Comparison of ENCODE assay signal across 28 cellular contexts in the genomic region with DNA sequence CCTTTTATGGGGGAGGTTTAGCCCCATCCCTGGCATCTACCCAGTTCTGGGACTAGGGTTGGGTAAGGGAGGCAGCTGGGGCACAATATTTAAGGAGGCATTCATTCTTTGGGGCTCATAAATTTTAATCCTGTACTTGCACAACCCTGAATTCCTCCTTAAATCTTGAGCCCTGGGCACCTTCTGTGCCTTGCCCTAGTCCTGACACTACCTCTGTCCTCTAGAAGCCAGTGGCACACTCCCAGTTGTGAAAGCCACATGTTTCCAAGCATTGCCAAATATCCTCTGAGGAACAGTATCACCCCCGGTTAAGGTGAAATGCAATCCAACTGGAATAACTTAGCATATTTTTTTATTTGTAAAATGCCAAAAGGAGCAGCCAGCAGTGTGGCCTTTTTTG. TPM values are rescaled to one million over a fixed set of nuclear protein-coding genes. Genes with fewer than 3 reads are reported as not detected.
DNase-seq lines count a peak whose midpoint lies in the region; ATAC-seq and TF ChIP-seq lines count a peak whose summit lies in the region.
"Had no signal": no experiment of that assay in that cellular context is flagged by ENCODE, and none has a peak within 500 bp of the region (broad histone marks: within the 10 kb centered on the region; RNA-seq: fewer than 3 reads in every experiment).

No MANE protein-coding gene starts in this region.

- H3K9ac ChIP-seq in mammary epithelial cell (ENCODE audit: insufficient read depth, low read length) = no peak overlapping the region

- POLR2A ChIA-PET in MCF 10A (lab: Yijun Ruan, JAX) = interaction anchor here (1.0 to 3.3 kb wide), 8 partner anchors 10 to 296 kb away, joined by 3 to 21 read pairs (median 4); partner anchors contain the start of gene SLC16A7

- WGBS in mammary epithelial cell (ENCODE audit: low coverage, missing lambda C conversion rate) = 0% methylated on average over 1 of the region's 1 CpG
- 70 to 71% methylated on average over 1 of the region's 1 CpG for WGBS in tibial nerve, 2 donors

- CTCF ChIA-PET in MCF 10A (lab: Yijun Ruan, JAX) (interaction anchor here (0.9 to 1.0 kb wide), 2 partner anchors 18 to 203 kb away, joined by 3 to 5 read pairs; no protein-coding TSS in a partner anchor), mammary epithelial cell (lab: Charles Lee; ENCODE audit: low non-redundant PET) (no interaction called here)

- H3K36me3 ChIP-seq in mammary epithelial cell (ENCODE audit: insufficient read depth, low read length) (no peaks in the 10 kb centered on the region), tibial nerve (no peaks in the 10 kb centered on the region)
- H3K36me3 ChIP-seq: esophagus muscularis mucosa, upper lobe of left lung had no signal

- intact Hi-C loops in MCF 10A (cut with micrococcal nuclease) (no loop called here), mammary epithelial cell (cut with micrococcal nuclease) (no loop called here), left ventricle myocardium superior (cut with micrococcal nuclease) (no loop called here)

- no peaks in the 10 kb centered on the region for H3K27me3 Mint-ChIP-seq in MCF 10A (ENCODE audit: insufficient read depth, unreplicated experiment)
- H3K27me3 Mint-ChIP-seq: activated CD4-positive, alpha-beta memory T cell treated with anti-CD3 and anti-CD28 coated beads for 36 hours; brain; CD4-positive, alpha-beta T cell; naive thymus-derived CD4-positive, alpha-beta T cell; progenitor cell of endocrine pancreas had no signal

- H3K79me2 ChIP-seq in mammary epithelial cell (ENCODE audit: insufficient read depth, low read length) = no peaks in the 10 kb centered on the region

- no peaks in the 10 kb centered on the region for H3K36me3 Mint-ChIP-seq in MCF 10A (ENCODE audit: insufficient read depth, unreplicated experiment)
- H3K36me3 Mint-ChIP-seq: brain, mesothelial cell of epicardium had no signal

- in situ Hi-C loops in mammary epithelial cell (cut with MboI; ENCODE audit: low sequenced_read_pairs in 2 of 2) = no loop called here

- DNase-seq in MCF 10A (ENCODE audit: unreplicated experiment) (peak; percentile 94), mammary epithelial cell (no peak), left ventricle myocardium superior (no peak), tibial nerve (ENCODE audit: low spot score in 2 of 2) (peak; percentile 15 to 40), NCI-H1048 (lab: John Stamatoyannopoulos, UW) (no peak), occipital lobe (lab: John Stamatoyannopoulos, UW) (no peak)
- DNase-seq: activated CD4-positive, alpha-beta memory T cell treated with anti-CD3 and anti-CD28 coated beads for 36 hours; activated CD4-positive, alpha-beta T cell treated with anti-CD3 and anti-CD28 coated beads for 1 hour; activated naive CD4-positive, alpha-beta T cell; amniotic stem cell; CD4-positive, alpha-beta T cell; cerebellar nuclear complex; naive thymus-derived CD4-positive, alpha-beta T cell; NCI-H1417; NCI-H2107; NCI-H748 treated with DMSO at 0.1 percent for 48 hours; SIG-M5; stimulated activated CD4-positive, alpha-beta T cell treated with anti-CD3 and anti-CD28 coated beads, Interleukin-15, amount 100 ng/mL, for 24 hours; stimulated activated CD4-positive, alpha-beta T cell treated with anti-CD3 and anti-CD28 coated beads, Interleukin-4, amount 100 ng/mL, for 4 hours; substantia nigra; upper lobe of left lung had no signal

- no peak overlapping the region for H2AFZ ChIP-seq in mammary epithelial cell (ENCODE audit: low read depth, low read length)

- H3K4me3 Mint-ChIP-seq in MCF 10A (ENCODE audit: unreplicated experiment) = peak overlapping the region; percentile 28
- H3K4me3 Mint-ChIP-seq: activated CD4-positive, alpha-beta memory T cell treated with anti-CD3 and anti-CD28 coated beads for 36 hours; brain; CD4-positive, alpha-beta T cell; mesothelial cell of epicardium had no signal

- H3K27me3 ChIP-seq in mammary epithelial cell (ENCODE audit: insufficient read depth, low read length) (no peaks in the 10 kb centered on the region), tibial nerve (no peaks in the 10 kb centered on the region)
- H3K27me3 ChIP-seq: esophagus muscularis mucosa, upper lobe of left lung had no signal

- H3K27ac Mint-ChIP-seq in MCF 10A (ENCODE audit: low read depth, unreplicated experiment) = peak overlapping the region; percentile 33
- H3K27ac Mint-ChIP-seq: activated CD4-positive, alpha-beta memory T cell treated with anti-CD3 and anti-CD28 coated beads for 36 hours; brain; CD4-positive, alpha-beta T cell; mesothelial cell of epicardium; progenitor cell of endocrine pancreas had no signal

- dilution Hi-C loops in mammary epithelial cell (cut with HindIII; ENCODE audit: low sequenced_read_pairs) = no loop called here

- TF ChIP-seq CTCF in MCF 10A (IDR thresholded peaks at IDR 0.05; ENCODE audit: unreplicated experiment) (no peak), mammary epithelial cell (conservative IDR thresholded peaks at IDR 0.05 in 1 of 2, IDR thresholded peaks at IDR 0.05 in 1 of 2; ENCODE audit: extremely low read depth in 1 of 2, insufficient read depth in 1 of 2, low read depth in 1 of 2, low read length in 2 of 2) (no peak), tibial nerve (IDR thresholded peaks at IDR 0.05) (no peak)

- peaks cover 16% of the 10 kb centered on the region for H3K4me1 Mint-ChIP-seq in MCF 10A (ENCODE audit: insufficient read depth, unreplicated experiment)

- ATAC-seq in esophagus mucosa (peak; percentile 91), left ventricle myocardium superior (peak; percentile 88), GM21529 (IDR thresholded peaks at IDR 0.05; ENCODE audit: unreplicated experiment) (no peak)
- ATAC-seq: K562; naive thymus-derived CD4-positive, alpha-beta T cell had no signal

- H3K27ac ChIP-seq in mammary epithelial cell (ENCODE audit: insufficient read depth, low read depth, low read length) = no peak overlapping the region
- H3K27ac ChIP-seq in tibial nerve = no peak overlapping the region
- H3K27ac ChIP-seq: esophagus muscularis mucosa, upper lobe of left lung had no signal

- TF ChIP-seq POLR2A in tibial nerve (IDR thresholded peaks at IDR 0.05) = no peak

- H3K4me1 ChIP-seq in mammary epithelial cell (ENCODE audit: insufficient read depth, low read length) (no peaks in the 10 kb centered on the region), tibial nerve (no peaks in the 10 kb centered on the region)
- H3K4me1 ChIP-seq: upper lobe of left lung had no signal

- no peak overlapping the region for H3K4me2 ChIP-seq in mammary epithelial cell (ENCODE audit: insufficient read depth, low read depth, low read length)

- TF ChIP-seq EP300 in tibial nerve (IDR thresholded peaks at IDR 0.05) = peak in 1 of 2 donors; percentile 54

- no peaks in the 10 kb centered on the region for H4K20me1 ChIP-seq in mammary epithelial cell (ENCODE audit: insufficient read depth, low read length)

- H3K9me3 Mint-ChIP-seq in MCF 10A (ENCODE audit: unreplicated experiment) = no peaks in the 10 kb centered on the region
- H3K9me3 Mint-ChIP-seq: activated CD4-positive, alpha-beta memory T cell treated with anti-CD3 and anti-CD28 coated beads for 36 hours; brain; CD4-positive, alpha-beta T cell; mesothelial cell of epicardium had no signal

- H3K9me3 ChIP-seq in mammary epithelial cell (replicated peaks; ENCODE audit: insufficient read depth, low read length) (no peaks in the 10 kb centered on the region), tibial nerve (no peaks in the 10 kb centered on the region)
- H3K9me3 ChIP-seq: esophagus muscularis mucosa, upper lobe of left lung had no signal

- H3K4me3 ChIP-seq in mammary epithelial cell (replicated peaks in 1 of 3; ENCODE audit: insufficient read depth in 1 of 3, low read depth in 2 of 3, low read length in 3 of 3) (no peak overlapping the region), tibial nerve (no peak overlapping the region)
- H3K4me3 ChIP-seq: esophagus muscularis mucosa, K562, upper lobe of left lung had no signal

- BruUV-seq in MCF 10A (replicated peaks; lab: Mats Ljungman, UMichigan) = no TSS peak
- no TSS peak for BruUV-seq in mammary epithelial cell (replicated peaks; lab: Mats Ljungman, UMichigan)

RNA-seq across cellular contexts. Expression of gene SLC16A7, which starts 36.6 kb away (rescaled TPM):
- total RNA-seq in MCF 10A (2022) (28.4 and 32.6 TPM in 2 replicates), mammary epithelial cell (10 to 100 TPM in 1 of 2 donors, 1 to 10 TPM in 1; 8.2 to 27.3 TPM), esophagus mucosa (52.4 TPM), left ventricle myocardium superior (129 TPM), tibial nerve (10 to 100 TPM; 16.0 to 47.9 (median 29.3) TPM), occipital lobe (44.9 TPM)
- polyA plus RNA-seq in mammary epithelial cell = 3.1 TPM
- polyA minus RNA-seq in mammary epithelial cell = 28.2 TPM
- polyA plus RNA-seq: K562 had no signal

Comparison
In these comparisons a context has a peak if more than half of its experiments do, and no peak if none do; other contexts are left out.
1. DNase-seq: peak in MCF 10A (single experiment) and tibial nerve (2 of 2); none in mammary epithelial cell (single experiment), left ventricle myocardium superior (single experiment), NCI-H1048 (single experiment) and occipital lobe (single experiment).